Comparison of ENCODE assay signal across 20 cellular contexts in the genomic region with DNA sequence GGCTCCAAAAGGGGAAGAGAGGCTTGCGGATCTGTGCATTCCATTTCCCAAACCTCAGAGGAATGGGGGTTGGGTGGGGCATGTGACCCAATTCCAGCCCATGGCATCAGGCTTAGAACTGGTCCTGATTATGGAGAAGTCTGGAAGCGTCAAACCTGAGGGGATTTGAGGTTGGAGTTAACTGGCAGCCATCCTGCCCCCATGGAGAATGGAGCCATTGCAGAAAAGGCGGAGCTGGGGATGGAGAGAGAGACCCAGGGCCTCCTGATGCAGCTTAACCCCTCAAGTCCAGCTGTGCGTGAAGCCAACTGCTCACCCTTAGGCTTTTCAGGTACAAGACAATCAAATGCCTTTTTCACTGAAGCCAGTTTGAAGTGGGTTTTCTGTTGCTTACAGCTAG.
"Had no signal": no experiment of that assay in that cellular context is flagged by ENCODE, and none has a peak within 500 bp of the region (broad histone marks: within the 10 kb centered on the region; RNA-seq: fewer than 3 reads in every experiment).

No MANE protein-coding gene starts in this region.

- H3K27me3 ChIP-seq: adrenal gland, cardiac muscle cell, neural progenitor cell, pancreas, sigmoid colon, upper lobe of right lung had no signal

- DNase-seq: activated CD4-positive, alpha-beta T cell treated with anti-CD3 and anti-CD28 coated beads for 1 hour; activated CD4-positive, alpha-beta T cell treated with anti-CD3 and anti-CD28 coated beads, Interleukin-2, amount 50 U/mL, for 4 hours; activated gamma-delta T cell treated with Interleukin-2 at 50 U/mL for 16 hours; activated T-cell treated with anti-CD3 and anti-CD28 coated beads for 4 hours; dermis blood vessel endothelial cell; effector memory CD4-positive, alpha-beta T cell; naive thymus-derived CD4-positive, alpha-beta T cell; sigmoid colon; stimulated activated naive CD4-positive, alpha-beta T cell treated with Interleukin-2 at 50 U/mL for 16 hours; substantia nigra; upper lobe of right lung; WERI-Rb-1 had no signal

- H3K9me3 ChIP-seq: adrenal gland, pancreas, sigmoid colon, upper lobe of right lung had no signal

- ATAC-seq: activated naive CD4-positive, alpha-beta T cell treated with anti-CD3 and anti-CD28 coated beads, Interleukin-2, amount 50 U/mL, for 72 hours; naive thymus-derived CD4-positive, alpha-beta T cell; pancreas; upper lobe of right lung had no signal

- H2AFZ ChIP-seq: neural progenitor cell had no signal

- FAIRE-seq: frontal cortex, keratinocyte, pancreas had no signal

- H3K4me1 ChIP-seq: neural progenitor cell had no signal

- H3K36me3 ChIP-seq: adrenal gland, cardiac muscle cell, neural progenitor cell, sigmoid colon, upper lobe of right lung, WERI-Rb-1 had no signal

- H3K4me2 ChIP-seq: neural progenitor cell had no signal

- H3K4me3 ChIP-seq: adrenal gland, cardiac muscle cell, neural progenitor cell, pancreas, sigmoid colon, upper lobe of right lung had no signal

- H3K9ac ChIP-seq: neural progenitor cell had no signal

- H3K27ac ChIP-seq: cardiac muscle cell, epithelial cell of prostate, neural progenitor cell, pancreas, WERI-Rb-1 had no signal
